1 cellular context compared by ENCODE assay signal in the genomic region with DNA sequence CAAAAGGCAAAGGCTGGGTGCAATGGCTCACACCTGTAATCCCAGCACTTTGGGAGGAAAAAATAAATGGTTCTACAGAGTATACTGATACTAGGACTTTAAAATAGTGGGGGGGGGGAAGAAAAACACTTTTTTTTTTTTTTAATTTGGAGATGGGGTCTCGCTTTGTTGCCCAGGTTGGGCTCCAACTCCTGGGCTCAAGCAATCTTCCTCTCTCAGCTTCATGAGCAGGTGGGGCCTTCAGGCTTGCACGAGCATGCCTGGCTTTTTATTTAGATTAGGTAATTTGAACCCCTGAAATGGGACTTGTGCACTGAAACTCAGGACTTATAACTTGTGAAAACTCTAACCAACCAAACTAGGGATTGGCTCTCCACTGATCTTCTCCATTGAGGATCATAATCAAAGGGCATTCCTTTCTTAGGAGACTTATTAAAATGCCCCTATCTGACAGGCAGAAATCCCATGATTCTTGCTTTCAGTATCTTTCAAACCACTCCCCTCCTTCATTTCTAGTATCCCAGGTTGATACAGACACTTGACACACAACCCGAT.
TF ChIP-seq lines count a peak whose summit lies in the region.

No MANE protein-coding gene starts in this region.

TF ChIP-seq in HCT116, 20 proteins besides CTCF, POLR2A, EP300 and RAD21:
- no peak for TF ChIP-seq SRF (IDR thresholded peaks at IDR 0.05; ENCODE audit: low read depth)
- no peak for TF ChIP-seq ZFX (IDR thresholded peaks at IDR 0.05)
- TF ChIP-seq, protein P1, sequence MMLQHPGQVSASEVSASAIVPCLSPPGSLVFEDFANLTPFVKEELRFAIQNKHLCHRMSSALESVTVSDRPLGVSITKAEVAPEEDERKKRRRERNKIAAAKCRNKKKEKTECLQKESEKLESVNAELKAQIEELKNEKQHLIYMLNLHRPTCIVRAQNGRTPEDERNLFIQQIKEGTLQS (IDR thresholded peaks at IDR 0.05), result no peak
- TF ChIP-seq EZH2 (IDR thresholded peaks at IDR 0.05), result no peak
